1 cellular context compared by ENCODE assay signal in the genomic region with DNA sequence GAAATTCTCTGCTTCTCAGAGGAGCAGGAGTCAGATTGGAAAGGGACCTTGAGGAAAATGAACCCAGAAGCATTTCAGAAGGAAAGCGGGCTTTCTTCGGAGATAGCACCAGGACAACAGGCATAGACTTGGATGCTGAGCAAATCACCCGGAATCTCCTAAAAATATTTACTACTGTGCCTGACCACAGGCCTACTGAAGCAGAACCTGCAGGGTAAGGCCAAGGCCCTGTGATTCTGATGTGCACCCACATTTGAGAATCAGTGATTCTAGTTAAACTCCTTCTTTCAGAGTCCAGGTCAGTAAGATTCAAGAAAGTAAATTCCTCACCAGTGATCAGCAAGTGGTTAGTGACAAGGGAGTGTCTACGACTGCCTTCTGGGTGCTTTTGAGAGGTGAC.
TF ChIP-seq lines count a peak whose summit lies in the region.

No MANE protein-coding gene starts in this region.

TF ChIP-seq in GM12878, 131 proteins besides CTCF, POLR2A, EP300 and RAD21 (continued from another document):
- TF ChIP-seq, protein P1, sequence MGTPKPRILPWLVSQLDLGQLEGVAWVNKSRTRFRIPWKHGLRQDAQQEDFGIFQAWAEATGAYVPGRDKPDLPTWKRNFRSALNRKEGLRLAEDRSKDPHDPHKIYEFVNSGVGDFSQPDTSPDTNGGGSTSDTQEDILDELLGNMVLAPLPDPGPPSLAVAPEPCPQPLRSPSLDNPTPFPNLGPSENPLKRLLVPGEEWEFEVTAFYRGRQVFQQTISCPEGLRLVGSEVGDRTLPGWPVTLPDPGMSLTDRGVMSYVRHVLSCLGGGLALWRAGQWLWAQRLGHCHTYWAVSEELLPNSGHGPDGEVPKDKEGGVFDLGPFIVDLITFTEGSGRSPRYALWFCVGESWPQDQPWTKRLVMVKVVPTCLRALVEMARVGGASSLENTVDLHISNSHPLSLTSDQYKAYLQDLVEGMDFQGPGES (IDR thresholded peaks at IDR 0.05) = no peak
